Comparison of ENCODE assay signal across 8 cellular contexts in the genomic region with DNA sequence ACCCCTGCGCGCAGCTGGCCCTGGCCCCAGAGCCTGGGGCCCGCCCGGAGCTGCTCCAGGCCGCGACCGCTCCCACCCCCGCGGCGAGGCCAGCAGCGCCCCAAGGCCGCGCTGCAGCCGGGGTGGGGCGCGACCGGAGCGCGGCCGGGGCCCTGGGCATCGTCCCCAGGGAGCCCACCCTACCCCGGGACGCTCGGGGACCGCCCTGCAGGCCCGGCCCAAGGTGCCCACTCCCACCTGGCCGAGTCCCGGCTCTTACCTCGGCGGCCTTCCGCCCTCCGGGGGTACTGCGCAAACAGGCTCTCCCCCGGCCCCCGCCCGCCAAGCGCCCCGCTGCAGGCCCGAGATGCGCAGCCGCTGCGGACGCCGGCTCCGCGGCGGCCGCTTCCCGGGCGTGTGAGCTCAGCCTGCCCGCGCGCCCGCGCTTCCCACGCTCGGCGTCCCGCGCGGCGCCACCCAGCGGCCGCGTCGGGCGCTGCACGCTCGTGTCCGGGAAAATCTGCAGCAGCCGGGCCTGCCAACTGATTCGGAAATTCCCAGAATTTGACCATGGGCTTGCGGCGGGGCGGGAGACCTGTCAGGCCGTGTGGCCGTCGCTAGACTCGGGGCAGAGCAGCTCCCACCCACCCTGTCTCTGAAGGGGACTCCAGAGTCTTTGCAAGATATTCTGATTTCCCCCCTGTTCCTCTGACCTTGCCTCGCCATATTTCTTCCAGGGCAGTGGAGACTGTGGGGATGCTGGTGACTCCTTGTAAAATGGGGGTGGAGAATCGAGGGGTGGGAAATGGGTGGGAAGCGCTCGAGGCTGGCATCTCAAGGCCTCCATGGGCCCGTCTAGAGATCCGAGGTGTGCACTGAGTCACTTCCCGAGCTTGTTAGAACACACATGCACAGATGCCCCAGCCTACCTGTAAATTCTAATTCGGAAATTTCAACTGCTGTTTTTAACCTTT. TPM values are rescaled to one million over a fixed set of nuclear protein-coding genes. Genes with fewer than 3 reads are reported as not detected.
A peak's percentile ranks its signal among the peaks of the same experiment; 100 is the strongest.
DNase-seq lines count a peak whose midpoint lies in the region; ATAC-seq and TF ChIP-seq lines count a peak whose summit lies in the region.

No MANE protein-coding gene starts in this region.

- no CpG with 5 or more reads among the region's 87 CpGs for WGBS in H9 (ENCODE audit: extremely low coverage, insufficient read length, low lambda C conversion rate)
- 3% methylated on average over 87 of the region's 87 CpGs for WGBS in right cardiac atrium
- WGBS in psoas muscle, 3 donors: 3 to 4% (median 3%) methylated on average over 63 to 87 of the region's 87 CpGs

- H3K4me3 ChIP-seq in GM12864 (ENCODE audit: low read depth, low read length) (peak overlapping the region; percentile 80), MM.1S (ENCODE audit: low read length) (peak overlapping the region; percentile 93), right cardiac atrium (ENCODE audit: low read length) (peak overlapping the region; percentile 88), psoas muscle (peak overlapping the region; percentile 79)

- H3K23me2 ChIP-seq in H9 (ENCODE audit: insufficient read length, low read depth, low read length, poor library complexity, severe bottlenecking): peaks cover 5% of the 10 kb centered on the region

- H2AK5ac ChIP-seq in H9 (ENCODE audit: insufficient read length, low read length): no peak overlapping the region

- no peak overlapping the region for H3K27ac ChIP-seq in H9 (ENCODE audit: insufficient read length, low read depth, low read length)
- peak overlapping the region; percentile 46; the same call in 1 of the 2 replicates for H3K27ac ChIP-seq in MM.1S (ENCODE audit: low read length)
- peak overlapping the region; percentile 74 for H3K27ac ChIP-seq in right cardiac atrium (ENCODE audit: low read length)
- H3K27ac ChIP-seq in psoas muscle: peak overlapping the region; percentile 84

- H3K36me3 Mint-ChIP-seq in H9 (ENCODE audit: insufficient read depth in 1 of 3, low read depth in 3 of 3): peaks cover 0 to 9% (median 0%) of the 10 kb centered on the region in 3 experiments; a peak in 1 of 7 replicates
- H3K36me3 Mint-ChIP-seq in T-helper 17 cell (ENCODE audit: low read depth): peaks cover 8% of the 10 kb centered on the region

- H3K18ac ChIP-seq in H9 (ENCODE audit: insufficient read length, low read depth, low read length): no peak overlapping the region

- H3K27ac Mint-ChIP-seq in H9 (no peak overlapping the region), T-helper 17 cell (peak overlapping the region; percentile 93)

- H3K27me3 Mint-ChIP-seq in H9 (ENCODE audit: low read depth): peaks cover 26% of the 10 kb centered on the region
- H3K27me3 Mint-ChIP-seq in T-helper 17 cell: no peaks in the 10 kb centered on the region

- H2BK12ac ChIP-seq in H9 (ENCODE audit: insufficient read length, low read depth, low read length): no peak overlapping the region

- no peaks in the 10 kb centered on the region; the same call in 1 of the 2 replicates for H3K4me1 ChIP-seq in H9 (ENCODE audit: insufficient read depth, low read length)
- H3K4me1 ChIP-seq in MM.1S (ENCODE audit: low read length): peaks cover 32% of the 10 kb centered on the region
- H3K4me1 ChIP-seq in right cardiac atrium (ENCODE audit: control insufficient read depth, insufficient read depth, low read length): peaks cover 26% of the 10 kb centered on the region
- peaks cover 42% of the 10 kb centered on the region for H3K4me1 ChIP-seq in psoas muscle

- H3K79me1 ChIP-seq in H9 (ENCODE audit: insufficient read depth, low read depth, low read length, poor library complexity, severe bottlenecking): no peaks in the 10 kb centered on the region

- H3K56ac ChIP-seq in H9 (ENCODE audit: insufficient read length, low read depth, low read length): no peak overlapping the region

- H3K4me2 ChIP-seq in H9 (ENCODE audit: insufficient read depth, insufficient read length, low read length): peak overlapping the region; percentile 63
- peak overlapping the region; percentile 81 for H3K4me2 ChIP-seq in MM.1S (ENCODE audit: low read depth, low read length)

- H3K4me3 Mint-ChIP-seq in H9 (peak overlapping the region; percentile 61 to 81), T-helper 17 cell (peak overlapping the region; percentile 94)

- DNase-seq in GM12864 (ENCODE audit: low read depth) (no peak), H9 (peak; percentile 75), MM.1S (peak; percentile 88), T-helper 17 cell (peak; percentile 70 to 75 (median 71)), anterior cingulate cortex (lab: John Stamatoyannopoulos, UW) (peak in 55 of 58 donors; percentile 38 to 87 (median 68)), right cardiac atrium (peak; percentile 76 to 95 (median 93)), psoas muscle (peak; percentile 84 to 86)

- H4K91ac ChIP-seq in H9 (ENCODE audit: insufficient read length, low read depth, low read length): no peak overlapping the region

- no peak overlapping the region for H4K8ac ChIP-seq in H9 (replicated peaks; ENCODE audit: insufficient read length, low read depth, low read length)

- ATAC-seq in T-helper 17 cell: peak; percentile 69
- peak; percentile 58 to 68 for ATAC-seq in right cardiac atrium
- peak; percentile 82 to 85 (median 84) for ATAC-seq in psoas muscle
- no peak for ATAC-seq in GM18870 (IDR thresholded peaks at IDR 0.05; ENCODE audit: unreplicated experiment)

- no peak overlapping the region for H2BK20ac ChIP-seq in H9 (ENCODE audit: low read depth, low read length, poor library complexity, severe bottlenecking)

- H3K23ac ChIP-seq in H9 (ENCODE audit: insufficient read length, low read depth, low read length): no peak overlapping the region

- no peak overlapping the region; the same call in 1 of the 2 replicates for H3K14ac ChIP-seq in H9 (ENCODE audit: insufficient read depth, low read length)

- H3K9me3 ChIP-seq in H9 (ENCODE audit: control insufficient read depth, low read depth, low read length) (no peaks in the 10 kb centered on the region), MM.1S (replicated peaks; ENCODE audit: insufficient read depth, low read length) (no peaks in the 10 kb centered on the region), T-helper 17 cell (ENCODE audit: control insufficient read depth, low read length, poor library complexity, severe bottlenecking) (no peaks in the 10 kb centered on the region), right cardiac atrium (ENCODE audit: control insufficient read depth, low read length) (no peaks in the 10 kb centered on the region), psoas muscle (no peaks in the 10 kb centered on the region)

- no peak overlapping the region for H2BK5ac ChIP-seq in H9 (ENCODE audit: insufficient read length, low read length)

- H2BK120ac ChIP-seq in H9 (ENCODE audit: low read depth, low read length, poor library complexity, severe bottlenecking): no peak overlapping the region

- H4K20me1 ChIP-seq in H9 (ENCODE audit: control insufficient read depth, insufficient read depth, insufficient read length) (no peaks in the 10 kb centered on the region), MM.1S (ENCODE audit: insufficient read depth, low read length) (no peaks in the 10 kb centered on the region)

- no peak overlapping the region for H4K5ac ChIP-seq in H9 (ENCODE audit: insufficient read length, low read depth, low read length)

- intact Hi-C loops in right cardiac atrium (cut with DNase I) (loop anchor here in 3 of 4 donors (2.0 to 5.0 kb wide), 3 partner anchors 37 to 42 kb away; no protein-coding TSS in a partner anchor), psoas muscle (cut with DNase I) (loop anchor here (1.0 to 2.0 kb wide), 2 partner anchors 38 to 41 kb away; no protein-coding TSS in a partner anchor)

- H3K36me3 ChIP-seq in MM.1S (replicated peaks; ENCODE audit: insufficient read depth, low read length) (no peaks in the 10 kb centered on the region), psoas muscle (ENCODE audit: insufficient read depth in 1 of 2, low read depth in 1 of 2) (peaks cover 0 to 3% of the 10 kb centered on the region in 2 donors)

- H3K9me3 Mint-ChIP-seq in H9: no peaks in the 10 kb centered on the region

- H3K27me3 ChIP-seq in H9 (ENCODE audit: insufficient read depth, low read length) (no peaks in the 10 kb centered on the region), MM.1S (replicated peaks; ENCODE audit: insufficient read depth, low read length) (no peaks in the 10 kb centered on the region), right cardiac atrium (ENCODE audit: control insufficient read depth, insufficient read depth) (no peaks in the 10 kb centered on the region), psoas muscle (ENCODE audit: insufficient read depth in 3 of 3, low read length in 2 of 3) (no peaks in the 10 kb centered on the region)

- H3K4ac ChIP-seq in H9 (ENCODE audit: low read depth, low read length): no peak overlapping the region

- H2BK15ac ChIP-seq in H9 (ENCODE audit: low read depth, low read length): no peak overlapping the region

- H2AFZ ChIP-seq in H9 (ENCODE audit: low read length) (no peak overlapping the region), MM.1S (ENCODE audit: low read length) (peak overlapping the region; percentile 79)

- peaks cover 11% of the 10 kb centered on the region for H3F3A ChIP-seq in MM.1S (ENCODE audit: insufficient read depth, low read length)

- no peak overlapping the region for H3K9ac ChIP-seq in H9 (ENCODE audit: extremely low read depth, insufficient read length, low read length)
- peak overlapping the region; percentile 78 for H3K9ac ChIP-seq in MM.1S (ENCODE audit: low read length)

- H3K4me1 Mint-ChIP-seq in H9 (peaks cover 18 to 20% of the 10 kb centered on the region in 2 experiments), T-helper 17 cell (peaks cover 75% of the 10 kb centered on the region)

- H3K79me2 ChIP-seq in H9 (ENCODE audit: insufficient read depth, low read length): no peaks in the 10 kb centered on the region
- peaks cover 36% of the 10 kb centered on the region for H3K79me2 ChIP-seq in MM.1S (ENCODE audit: low read length)

- no peaks in the 10 kb centered on the region for H3K9me2 ChIP-seq in MM.1S (replicated peaks; ENCODE audit: insufficient read depth, low read length)

- H3T11ph ChIP-seq in H9 (ENCODE audit: low read length): no peak overlapping the region

- TF ChIP-seq CTCF in GM12864 (IDR thresholded peaks at IDR 0.05; ENCODE audit: low read depth, low read length, missing control alignments): peak; percentile 77
- TF ChIP-seq CTCF in H9 (conservative IDR thresholded peaks at IDR 0.05): peak; percentile 75
- peak; percentile 52 for TF ChIP-seq CTCF in MM.1S (IDR thresholded peaks at IDR 0.05; ENCODE audit: low read length)
- peak; percentile 96 for TF ChIP-seq CTCF in psoas muscle (IDR thresholded peaks at IDR 0.05)

RNA-seq across cellular contexts. Expression of a gene that starts 41.9 kb away (rescaled TPM):
- total RNA-seq in H9 (2021) (0.02 and 0.35 TPM in 2 replicates), T-helper 17 cell (under 1 TPM in 1 of 2 donors, not detected in 1; 0.20 TPM), right cardiac atrium (100 to 1,000 TPM in 3 of 4 donors, 10 to 100 TPM in 1; 81.8 to 170 (median 123) TPM), psoas muscle (10 to 100 TPM; 15.7 to 61.1 (median 20.9) TPM)
- polyA plus RNA-seq in right cardiac atrium (87.4 TPM), psoas muscle (10 to 100 TPM; 14.4 to 25.0 (median 21.1) TPM)

Comparison
In these comparisons a context has a peak if more than half of its experiments do, and no peak if none do; other contexts are left out.
1. RNA of a gene that starts 41.9 kb away (total RNA-seq): 81.8 to 170 TPM in right cardiac atrium and 15.7 to 61.1 TPM in psoas muscle; 0.02 to 0.35 TPM in H9 and 0.20 TPM in T-helper 17 cell; every median in the first group is over 10 times any median in the second.
2. Peak in every context shown above with its lines, with median percentiles within 50 percentile points of each other: H3K4me3 ChIP-seq and CTCF ChIP-seq.